In genomic region chr12:113186033-113186365, GRCh38 we compare ENCODE assay signal across 6 cellular contexts.
DNase-seq lines count a peak whose midpoint lies in the region; ATAC-seq and TF ChIP-seq lines count a peak whose summit lies in the region.

No MANE protein-coding gene starts in this region.

- no peak for TF ChIP-seq CTCF in GM12865 (IDR thresholded peaks at IDR 0.05; ENCODE audit: insufficient read depth, low read depth, low read length, missing control alignments)
- TF ChIP-seq CTCF in RWPE1 (conservative IDR thresholded peaks at IDR 0.05; ENCODE audit: low read depth), result no peak

- peaks cover 32% of the 10 kb centered on the region for H3K36me3 ChIP-seq in iPS-20b (ENCODE audit: insufficient read depth, low read depth, low read length)

- peak; percentile 58 for DNase-seq in GM12865 (ENCODE audit: low read depth)
- DNase-seq in RWPE1 (ENCODE audit: low spot score), result no peak
- DNase-seq in activated effector memory CD4-positive, alpha-beta T cell treated with Interleukin-2 at 50 U/mL for 16 hours, result no peak
- no peak for DNase-seq in KBM-7

- POLR2A ChIA-PET in RWPE1 (lab: Yijun Ruan, JAX; ENCODE audit: low non-redundant PET), result interaction anchor here (0.6 kb wide), 1 partner anchor 25 kb away, joined by 4 read pairs; no protein-coding TSS in a partner anchor

- H3K9me3 ChIP-seq in iPS-20b (ENCODE audit: insufficient read depth, low read depth, low read length), result no peaks in the 10 kb centered on the region

- H3K27me3 ChIP-seq in iPS-20b (ENCODE audit: insufficient read depth, low read length), result no peaks in the 10 kb centered on the region

- in situ Hi-C loops in KBM-7 (cut with MboI; ENCODE audit: low pct_unique_long_range_greater_than_20kb, low sequenced_read_pairs), result no loop called here

- 0 out of 2 replicates have a peak, but pooled peaks cover 3% of the 10 kb centered on the region for H3K4me1 ChIP-seq in iPS-20b (ENCODE audit: insufficient read depth, low read length)

- peak overlapping the region; percentile 91 for H3K27ac ChIP-seq in RWPE1
- H3K27ac ChIP-seq in iPS-20b (ENCODE audit: low read length), result no peak overlapping the region

- H3K4me3 ChIP-seq in GM12865 (ENCODE audit: low read depth, low read length), result peak overlapping the region; percentile 94
- peak overlapping the region; percentile 90 for H3K4me3 ChIP-seq in iPS-20b (ENCODE audit: low read length)

- H3K9ac ChIP-seq in iPS-20b (ENCODE audit: low read depth, low read length), result peak overlapping the region; percentile 96; the same call in 1 of the 2 replicates

- CTCF ChIA-PET in RWPE1 (lab: Yijun Ruan, JAX), result interaction anchor here (0.7 to 2.4 kb wide), 2 partner anchors 12 to 98 kb away, joined by 3 to 8 read pairs; no protein-coding TSS in a partner anchor

- ATAC-seq in GM18502 (IDR thresholded peaks at IDR 0.05; ENCODE audit: poor library complexity, unreplicated experiment), result no peak
